ENCODE assay signal across 1 cellular context in genomic region chr16:3035289-3035971, GRCh38.
TF ChIP-seq lines count a peak whose summit lies in the region.

No MANE protein-coding gene starts in this region.

TF ChIP-seq in WTC11, 78 proteins besides CTCF, POLR2A, EP300 and RAD21:
- TF ChIP-seq ATF1 (CRISPR knock-in tag; IDR thresholded peaks at IDR 0.05) (no peak), GTF2I (CRISPR knock-in tag; conservative IDR thresholded peaks at IDR 0.05) (no peak), SMAD3 (CRISPR knock-in tag; IDR thresholded peaks at IDR 0.05; ENCODE audit: borderline replicate concordance) (no peak), JUN (CRISPR knock-in tag; IDR thresholded peaks at IDR 0.05) (no peak), NFYB (CRISPR knock-in tag; conservative IDR thresholded peaks at IDR 0.05; ENCODE audit: low read depth) (no peak), NR3C1 (CRISPR knock-in tag; conservative IDR thresholded peaks at IDR 0.05; ENCODE audit: low read depth) (no peak), TEAD4 (CRISPR knock-in tag; IDR thresholded peaks at IDR 0.05) (no peak), NFE2L1 (CRISPR knock-in tag; IDR thresholded peaks at IDR 0.05) (no peak), ZNF423 (CRISPR knock-in tag; IDR thresholded peaks at IDR 0.05) (no peak), PREB (CRISPR knock-in tag; IDR thresholded peaks at IDR 0.05; ENCODE audit: borderline replicate concordance) (no peak), CREM (CRISPR knock-in tag; IDR thresholded peaks at IDR 0.05) (no peak), SMAD4 (CRISPR knock-in tag; IDR thresholded peaks at IDR 0.05) (no peak), GABPB1 (CRISPR knock-in tag; IDR thresholded peaks at IDR 0.05) (no peak)
- TF ChIP-seq, protein P1, sequence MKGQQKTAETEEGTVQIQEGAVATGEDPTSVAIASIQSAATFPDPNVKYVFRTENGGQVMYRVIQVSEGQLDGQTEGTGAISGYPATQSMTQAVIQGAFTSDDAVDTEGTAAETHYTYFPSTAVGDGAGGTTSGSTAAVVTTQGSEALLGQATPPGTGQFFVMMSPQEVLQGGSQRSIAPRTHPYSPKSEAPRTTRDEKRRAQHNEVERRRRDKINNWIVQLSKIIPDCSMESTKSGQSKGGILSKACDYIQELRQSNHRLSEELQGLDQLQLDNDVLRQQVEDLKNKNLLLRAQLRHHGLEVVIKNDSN (CRISPR knock-in tag; IDR thresholded peaks at IDR 0.05), result no peak
- TF ChIP-seq, protein P2, sequence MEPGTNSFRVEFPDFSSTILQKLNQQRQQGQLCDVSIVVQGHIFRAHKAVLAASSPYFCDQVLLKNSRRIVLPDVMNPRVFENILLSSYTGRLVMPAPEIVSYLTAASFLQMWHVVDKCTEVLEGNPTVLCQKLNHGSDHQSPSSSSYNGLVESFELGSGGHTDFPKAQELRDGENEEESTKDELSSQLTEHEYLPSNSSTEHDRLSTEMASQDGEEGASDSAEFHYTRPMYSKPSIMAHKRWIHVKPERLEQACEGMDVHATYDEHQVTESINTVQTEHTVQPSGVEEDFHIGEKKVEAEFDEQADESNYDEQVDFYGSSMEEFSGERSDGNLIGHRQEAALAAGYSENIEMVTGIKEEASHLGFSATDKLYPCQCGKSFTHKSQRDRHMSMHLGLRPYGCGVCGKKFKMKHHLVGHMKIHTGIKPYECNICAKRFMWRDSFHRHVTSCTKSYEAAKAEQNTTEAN (CRISPR knock-in tag; IDR thresholded peaks at IDR 0.05), result no peak
- TF ChIP-seq, protein P3, sequence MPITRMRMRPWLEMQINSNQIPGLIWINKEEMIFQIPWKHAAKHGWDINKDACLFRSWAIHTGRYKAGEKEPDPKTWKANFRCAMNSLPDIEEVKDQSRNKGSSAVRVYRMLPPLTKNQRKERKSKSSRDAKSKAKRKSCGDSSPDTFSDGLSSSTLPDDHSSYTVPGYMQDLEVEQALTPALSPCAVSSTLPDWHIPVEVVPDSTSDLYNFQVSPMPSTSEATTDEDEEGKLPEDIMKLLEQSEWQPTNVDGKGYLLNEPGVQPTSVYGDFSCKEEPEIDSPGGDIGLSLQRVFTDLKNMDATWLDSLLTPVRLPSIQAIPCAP (CRISPR knock-in tag; IDR thresholded peaks at IDR 0.05), result no peak
